Comparison of ENCODE assay signal across 18 cellular contexts in genomic region chr1:221773383-221773782, GRCh38. TPM values are rescaled to one million over a fixed set of nuclear protein-coding genes. Genes with fewer than 3 reads are reported as not detected.
DNase-seq lines count a peak whose midpoint lies in the region; ATAC-seq, FAIRE-seq and TF ChIP-seq lines count a peak whose summit lies in the region.
"Had no signal": no experiment of that assay in that cellular context is flagged by ENCODE, and none has a peak within 500 bp of the region (broad histone marks: within the 10 kb centered on the region; RNA-seq: fewer than 3 reads in every experiment).

No MANE protein-coding gene starts in this region.

- peaks cover 67 to 68% of the 10 kb centered on the region in 2 donors for H3K4me1 Mint-ChIP-seq in natural killer cell treated with Interleukin-12 subunit alpha and Interleukin-12 subunit beta and Interleukin-15 and Interleukin-18, amount 100 ng/mL, for 72 hours (ENCODE audit: low read depth in 2 of 2)
- H3K4me1 Mint-ChIP-seq in natural killer cell, result peaks cover 38 to 43% of the 10 kb centered on the region in 2 donors
- H3K4me1 Mint-ChIP-seq: GM23338 had no signal

- no peak for ATAC-seq in natural killer cell treated with Interleukin-12 subunit alpha and Interleukin-12 subunit beta and Interleukin-15 and Interleukin-18, amount 100 ng/mL, for 72 hours
- ATAC-seq in natural killer cell (no peak), SK-N-SH treated with all-trans-retinoic acid at 6 μM for 48 hours (no peak)
- ATAC-seq: GM23338 had no signal

- no peak overlapping the region for H3K4me3 Mint-ChIP-seq in natural killer cell treated with Interleukin-12 subunit alpha and Interleukin-12 subunit beta and Interleukin-15 and Interleukin-18, amount 100 ng/mL, for 72 hours
- no peak overlapping the region for H3K4me3 Mint-ChIP-seq in natural killer cell
- H3K4me3 Mint-ChIP-seq: CD4-positive, alpha-beta T cell; GM23338 had no signal

- peaks cover 6% of the 10 kb centered on the region for H3K36me3 Mint-ChIP-seq in natural killer cell treated with Interleukin-12 subunit alpha and Interleukin-12 subunit beta and Interleukin-15 and Interleukin-18, amount 100 ng/mL, for 72 hours
- no peaks in the 10 kb centered on the region for H3K36me3 Mint-ChIP-seq in natural killer cell

- intact Hi-C loops in natural killer cell (cut with micrococcal nuclease), result no loop called here

- DNase-seq in natural killer cell treated with Interleukin-12 subunit alpha and Interleukin-12 subunit beta and Interleukin-15 and Interleukin-18, amount 100 ng/mL, for 72 hours (ENCODE audit: low spot score), result no peak
- DNase-seq in natural killer cell (no peak), HUDEP-2 (lab: John Stamatoyannopoulos, UW; ENCODE audit: unreplicated experiment in 76 of 76) (no peak), NCI-H2029 (lab: John Stamatoyannopoulos, UW) (no peak), NCI-H187 treated with DMSO at 0.1 percent for 48 hours (lab: John Stamatoyannopoulos, UW) (no peak)
- DNase-seq: ACHN; BE2C; C1 segment of cervical spinal cord; Caco-2; CD4-positive, alpha-beta T cell; HCEC 1CT had no signal

- peaks cover 8% of the 10 kb centered on the region for H3K9me3 Mint-ChIP-seq in natural killer cell treated with Interleukin-12 subunit alpha and Interleukin-12 subunit beta and Interleukin-15 and Interleukin-18, amount 100 ng/mL, for 72 hours
- H3K9me3 Mint-ChIP-seq in natural killer cell, result no peaks in the 10 kb centered on the region
- H3K9me3 Mint-ChIP-seq: CD4-positive, alpha-beta T cell; GM23338 had no signal

- no peaks in the 10 kb centered on the region for H3K27me3 Mint-ChIP-seq in natural killer cell treated with Interleukin-12 subunit alpha and Interleukin-12 subunit beta and Interleukin-15 and Interleukin-18, amount 100 ng/mL, for 72 hours
- no peaks in the 10 kb centered on the region for H3K27me3 Mint-ChIP-seq in natural killer cell (ENCODE audit: low read depth in 2 of 2)
- H3K27me3 Mint-ChIP-seq: CD4-positive, alpha-beta T cell had no signal

- peak overlapping the region; percentile 75 to 99 for H3K27ac Mint-ChIP-seq in natural killer cell treated with Interleukin-12 subunit alpha and Interleukin-12 subunit beta and Interleukin-15 and Interleukin-18, amount 100 ng/mL, for 72 hours
- H3K27ac Mint-ChIP-seq in natural killer cell, result no peak overlapping the region
- H3K27ac Mint-ChIP-seq: CD4-positive, alpha-beta T cell; GM23338 had no signal

- peak; percentile 33 for FAIRE-seq in islet of Langerhans (lab: Jason Lieb, UNC)
- FAIRE-seq: D721Med, G401.6, GM18507, H54 had no signal

- TF ChIP-seq CTCF in natural killer cell (IDR thresholded peaks at IDR 0.05), result no peak

TF ChIP-seq in SK-N-SH treated with all-trans-retinoic acid at 6 μM for 48 hours, 23 proteins besides CTCF, POLR2A, EP300 and RAD21:
- TF ChIP-seq TSHZ2 (CRISPR knock-in tag; IDR thresholded peaks at IDR 0.05), result 0 out of 2 replicates have a peak, but pooled peaks have one; percentile 20
- TF ChIP-seq TCF4 (CRISPR knock-in tag; IDR thresholded peaks at IDR 0.05; ENCODE audit: borderline replicate concordance), result peak; percentile 78; the same call in 1 of the 2 replicates
- no peak for TF ChIP-seq ZC3H10 (CRISPR knock-in tag; IDR thresholded peaks at IDR 0.05)
- TF ChIP-seq ZFP30 (CRISPR knock-in tag; IDR thresholded peaks at IDR 0.05), result no peak

RNA-seq across cellular contexts. Expression of gene DUSP10, which starts 31.5 kb away (rescaled TPM):
- 10 to 100 TPM; 43.3 to 85.2 TPM for total RNA-seq in natural killer cell treated with Interleukin-12 subunit alpha and Interleukin-12 subunit beta and Interleukin-15 and Interleukin-18, amount 100 ng/mL, for 72 hours
- total RNA-seq in natural killer cell, result 100 to 1,000 TPM; 109 to 231 (median 210) TPM

Comparison
In these comparisons a context has a peak if more than half of its experiments do, and no peak if none do; other contexts are left out.
1. H3K27ac Mint-ChIP-seq: peak in natural killer cell treated with Interleukin-12 subunit alpha and Interleukin-12 subunit beta and Interleukin-15 and Interleukin-18, amount 100 ng/mL, for 72 hours (2 of 2); none in natural killer cell (0 of 2).